In the genomic region with DNA sequence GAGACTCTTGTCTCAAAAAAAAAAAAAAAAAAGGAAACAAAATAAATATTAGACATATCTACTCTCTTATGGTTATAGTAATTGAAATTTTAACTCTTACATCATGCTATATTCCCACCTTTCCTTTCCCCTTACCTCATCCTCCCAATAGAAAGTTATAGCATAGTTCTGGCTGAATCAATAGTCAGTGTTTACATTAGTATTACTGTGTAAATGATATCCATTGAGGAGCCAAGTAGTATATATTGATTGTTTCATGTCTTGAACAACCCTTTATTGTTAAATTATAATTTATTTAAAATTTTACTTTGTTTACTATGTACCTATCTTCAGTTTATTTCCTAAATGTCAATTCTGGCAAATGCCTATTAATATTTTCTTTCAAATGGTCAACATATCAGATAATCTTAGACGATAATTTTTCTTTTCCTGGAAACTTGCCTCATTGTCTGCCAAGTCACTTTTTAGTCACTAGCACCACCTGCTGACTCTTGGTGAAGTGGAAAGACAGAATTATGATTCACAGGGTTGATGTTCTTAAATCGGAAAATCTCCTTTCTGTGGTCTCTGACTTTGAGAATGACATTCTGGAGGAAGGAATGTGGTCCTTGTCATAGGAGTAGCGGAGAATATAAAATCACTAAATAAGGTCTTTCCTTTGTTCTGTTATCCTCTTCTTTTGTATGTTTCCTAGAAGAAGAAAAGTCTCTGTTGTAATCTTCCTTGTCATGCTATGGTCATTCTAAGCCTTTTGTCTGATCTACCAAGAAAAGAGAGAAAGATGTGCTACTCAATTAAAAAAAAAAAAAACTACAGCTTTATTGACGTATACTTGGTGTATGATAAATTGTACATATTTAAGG, we compare ENCODE assay signal across 1 cellular context.
A peak's percentile ranks its signal among the peaks of the same experiment; 100 is the strongest.
TF ChIP-seq lines count a peak whose summit lies in the region.

No MANE protein-coding gene starts in this region.

TF ChIP-seq in K562, 482 proteins besides CTCF, POLR2A, EP300 and RAD21 (continued from another document and continues in another):
- TF ChIP-seq, protein P1, sequence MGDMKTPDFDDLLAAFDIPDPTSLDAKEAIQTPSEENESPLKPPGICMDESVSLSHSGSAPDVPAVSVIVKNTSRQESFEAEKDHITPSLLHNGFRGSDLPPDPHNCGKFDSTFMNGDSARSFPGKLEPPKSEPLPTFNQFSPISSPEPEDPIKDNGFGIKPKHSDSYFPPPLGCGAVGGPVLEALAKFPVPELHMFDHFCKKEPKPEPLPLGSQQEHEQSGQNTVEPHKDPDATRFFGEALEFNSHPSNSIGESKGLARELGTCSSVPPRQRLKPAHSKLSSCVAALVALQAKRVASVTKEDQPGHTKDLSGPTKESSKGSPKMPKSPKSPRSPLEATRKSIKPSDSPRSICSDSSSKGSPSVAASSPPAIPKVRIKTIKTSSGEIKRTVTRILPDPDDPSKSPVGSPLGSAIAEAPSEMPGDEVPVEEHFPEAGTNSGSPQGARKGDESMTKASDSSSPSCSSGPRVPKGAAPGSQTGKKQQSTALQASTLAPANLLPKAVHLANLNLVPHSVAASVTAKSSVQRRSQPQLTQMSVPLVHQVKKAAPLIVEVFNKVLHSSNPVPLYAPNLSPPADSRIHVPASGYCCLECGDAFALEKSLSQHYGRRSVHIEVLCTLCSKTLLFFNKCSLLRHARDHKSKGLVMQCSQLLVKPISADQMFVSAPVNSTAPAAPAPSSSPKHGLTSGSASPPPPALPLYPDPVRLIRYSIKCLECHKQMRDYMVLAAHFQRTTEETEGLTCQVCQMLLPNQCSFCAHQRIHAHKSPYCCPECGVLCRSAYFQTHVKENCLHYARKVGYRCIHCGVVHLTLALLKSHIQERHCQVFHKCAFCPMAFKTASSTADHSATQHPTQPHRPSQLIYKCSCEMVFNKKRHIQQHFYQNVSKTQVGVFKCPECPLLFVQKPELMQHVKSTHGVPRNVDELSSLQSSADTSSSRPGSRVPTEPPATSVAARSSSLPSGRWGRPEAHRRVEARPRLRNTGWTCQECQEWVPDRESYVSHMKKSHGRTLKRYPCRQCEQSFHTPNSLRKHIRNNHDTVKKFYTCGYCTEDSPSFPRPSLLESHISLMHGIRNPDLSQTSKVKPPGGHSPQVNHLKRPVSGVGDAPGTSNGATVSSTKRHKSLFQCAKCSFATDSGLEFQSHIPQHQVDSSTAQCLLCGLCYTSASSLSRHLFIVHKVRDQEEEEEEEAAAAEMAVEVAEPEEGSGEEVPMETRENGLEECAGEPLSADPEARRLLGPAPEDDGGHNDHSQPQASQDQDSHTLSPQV (IDR thresholded peaks at IDR 0.05) = peak; percentile 44; the same call in 1 of the 2 replicates
- peak; percentile 41; the same call in 1 of the 2 replicates for TF ChIP-seq MYC (IDR thresholded peaks at IDR 0.05; ENCODE audit: low read depth, low read length)
- TF ChIP-seq MYC (CRISPR knock-in tag; IDR thresholded peaks at IDR 0.05; ENCODE audit: borderline replicate concordance, low read depth) = no peak
- TF ChIP-seq, protein P2, sequence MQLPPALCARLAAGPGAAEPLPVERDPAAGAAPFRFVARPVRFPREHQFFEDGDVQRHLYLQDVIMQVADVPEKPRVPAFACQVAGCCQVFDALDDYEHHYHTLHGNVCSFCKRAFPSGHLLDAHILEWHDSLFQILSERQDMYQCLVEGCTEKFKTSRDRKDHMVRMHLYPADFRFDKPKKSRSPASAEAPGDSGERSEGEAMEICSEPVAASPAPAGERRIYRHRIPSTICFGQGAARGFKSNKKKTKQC (CRISPR knock-in tag; IDR thresholded peaks at IDR 0.05) = no peak
- no peak for TF ChIP-seq GABPB1 (CRISPR knock-in tag; IDR thresholded peaks at IDR 0.05)
- TF ChIP-seq SOX6 (IDR thresholded peaks at IDR 0.05) = peak; percentile 82
- TF ChIP-seq, protein P3, sequence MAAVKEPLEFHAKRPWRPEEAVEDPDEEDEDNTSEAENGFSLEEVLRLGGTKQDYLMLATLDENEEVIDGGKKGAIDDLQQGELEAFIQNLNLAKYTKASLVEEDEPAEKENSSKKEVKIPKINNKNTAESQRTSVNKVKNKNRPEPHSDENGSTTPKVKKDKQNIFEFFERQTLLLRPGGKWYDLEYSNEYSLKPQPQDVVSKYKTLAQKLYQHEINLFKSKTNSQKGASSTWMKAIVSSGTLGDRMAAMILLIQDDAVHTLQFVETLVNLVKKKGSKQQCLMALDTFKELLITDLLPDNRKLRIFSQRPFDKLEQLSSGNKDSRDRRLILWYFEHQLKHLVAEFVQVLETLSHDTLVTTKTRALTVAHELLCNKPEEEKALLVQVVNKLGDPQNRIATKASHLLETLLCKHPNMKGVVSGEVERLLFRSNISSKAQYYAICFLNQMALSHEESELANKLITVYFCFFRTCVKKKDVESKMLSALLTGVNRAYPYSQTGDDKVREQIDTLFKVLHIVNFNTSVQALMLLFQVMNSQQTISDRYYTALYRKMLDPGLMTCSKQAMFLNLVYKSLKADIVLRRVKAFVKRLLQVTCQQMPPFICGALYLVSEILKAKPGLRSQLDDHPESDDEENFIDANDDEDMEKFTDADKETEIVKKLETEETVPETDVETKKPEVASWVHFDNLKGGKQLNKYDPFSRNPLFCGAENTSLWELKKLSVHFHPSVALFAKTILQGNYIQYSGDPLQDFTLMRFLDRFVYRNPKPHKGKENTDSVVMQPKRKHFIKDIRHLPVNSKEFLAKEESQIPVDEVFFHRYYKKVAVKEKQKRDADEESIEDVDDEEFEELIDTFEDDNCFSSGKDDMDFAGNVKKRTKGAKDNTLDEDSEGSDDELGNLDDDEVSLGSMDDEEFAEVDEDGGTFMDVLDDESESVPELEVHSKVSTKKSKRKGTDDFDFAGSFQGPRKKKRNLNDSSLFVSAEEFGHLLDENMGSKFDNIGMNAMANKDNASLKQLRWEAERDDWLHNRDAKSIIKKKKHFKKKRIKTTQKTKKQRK (IDR thresholded peaks at IDR 0.05; ENCODE audit: borderline replicate concordance, low read depth, low read length) = no peak
- TF ChIP-seq ZNF644 (tag; IDR thresholded peaks at IDR 0.05; ENCODE audit: low read depth) = 0 out of 2 replicates have a peak, but pooled peaks have one; percentile 30
- TF ChIP-seq, protein P4, sequence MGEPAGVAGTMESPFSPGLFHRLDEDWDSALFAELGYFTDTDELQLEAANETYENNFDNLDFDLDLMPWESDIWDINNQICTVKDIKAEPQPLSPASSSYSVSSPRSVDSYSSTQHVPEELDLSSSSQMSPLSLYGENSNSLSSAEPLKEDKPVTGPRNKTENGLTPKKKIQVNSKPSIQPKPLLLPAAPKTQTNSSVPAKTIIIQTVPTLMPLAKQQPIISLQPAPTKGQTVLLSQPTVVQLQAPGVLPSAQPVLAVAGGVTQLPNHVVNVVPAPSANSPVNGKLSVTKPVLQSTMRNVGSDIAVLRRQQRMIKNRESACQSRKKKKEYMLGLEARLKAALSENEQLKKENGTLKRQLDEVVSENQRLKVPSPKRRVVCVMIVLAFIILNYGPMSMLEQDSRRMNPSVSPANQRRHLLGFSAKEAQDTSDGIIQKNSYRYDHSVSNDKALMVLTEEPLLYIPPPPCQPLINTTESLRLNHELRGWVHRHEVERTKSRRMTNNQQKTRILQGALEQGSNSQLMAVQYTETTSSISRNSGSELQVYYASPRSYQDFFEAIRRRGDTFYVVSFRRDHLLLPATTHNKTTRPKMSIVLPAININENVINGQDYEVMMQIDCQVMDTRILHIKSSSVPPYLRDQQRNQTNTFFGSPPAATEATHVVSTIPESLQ (CRISPR knock-in tag; IDR thresholded peaks at IDR 0.05) = no peak
- TF ChIP-seq, protein P5, sequence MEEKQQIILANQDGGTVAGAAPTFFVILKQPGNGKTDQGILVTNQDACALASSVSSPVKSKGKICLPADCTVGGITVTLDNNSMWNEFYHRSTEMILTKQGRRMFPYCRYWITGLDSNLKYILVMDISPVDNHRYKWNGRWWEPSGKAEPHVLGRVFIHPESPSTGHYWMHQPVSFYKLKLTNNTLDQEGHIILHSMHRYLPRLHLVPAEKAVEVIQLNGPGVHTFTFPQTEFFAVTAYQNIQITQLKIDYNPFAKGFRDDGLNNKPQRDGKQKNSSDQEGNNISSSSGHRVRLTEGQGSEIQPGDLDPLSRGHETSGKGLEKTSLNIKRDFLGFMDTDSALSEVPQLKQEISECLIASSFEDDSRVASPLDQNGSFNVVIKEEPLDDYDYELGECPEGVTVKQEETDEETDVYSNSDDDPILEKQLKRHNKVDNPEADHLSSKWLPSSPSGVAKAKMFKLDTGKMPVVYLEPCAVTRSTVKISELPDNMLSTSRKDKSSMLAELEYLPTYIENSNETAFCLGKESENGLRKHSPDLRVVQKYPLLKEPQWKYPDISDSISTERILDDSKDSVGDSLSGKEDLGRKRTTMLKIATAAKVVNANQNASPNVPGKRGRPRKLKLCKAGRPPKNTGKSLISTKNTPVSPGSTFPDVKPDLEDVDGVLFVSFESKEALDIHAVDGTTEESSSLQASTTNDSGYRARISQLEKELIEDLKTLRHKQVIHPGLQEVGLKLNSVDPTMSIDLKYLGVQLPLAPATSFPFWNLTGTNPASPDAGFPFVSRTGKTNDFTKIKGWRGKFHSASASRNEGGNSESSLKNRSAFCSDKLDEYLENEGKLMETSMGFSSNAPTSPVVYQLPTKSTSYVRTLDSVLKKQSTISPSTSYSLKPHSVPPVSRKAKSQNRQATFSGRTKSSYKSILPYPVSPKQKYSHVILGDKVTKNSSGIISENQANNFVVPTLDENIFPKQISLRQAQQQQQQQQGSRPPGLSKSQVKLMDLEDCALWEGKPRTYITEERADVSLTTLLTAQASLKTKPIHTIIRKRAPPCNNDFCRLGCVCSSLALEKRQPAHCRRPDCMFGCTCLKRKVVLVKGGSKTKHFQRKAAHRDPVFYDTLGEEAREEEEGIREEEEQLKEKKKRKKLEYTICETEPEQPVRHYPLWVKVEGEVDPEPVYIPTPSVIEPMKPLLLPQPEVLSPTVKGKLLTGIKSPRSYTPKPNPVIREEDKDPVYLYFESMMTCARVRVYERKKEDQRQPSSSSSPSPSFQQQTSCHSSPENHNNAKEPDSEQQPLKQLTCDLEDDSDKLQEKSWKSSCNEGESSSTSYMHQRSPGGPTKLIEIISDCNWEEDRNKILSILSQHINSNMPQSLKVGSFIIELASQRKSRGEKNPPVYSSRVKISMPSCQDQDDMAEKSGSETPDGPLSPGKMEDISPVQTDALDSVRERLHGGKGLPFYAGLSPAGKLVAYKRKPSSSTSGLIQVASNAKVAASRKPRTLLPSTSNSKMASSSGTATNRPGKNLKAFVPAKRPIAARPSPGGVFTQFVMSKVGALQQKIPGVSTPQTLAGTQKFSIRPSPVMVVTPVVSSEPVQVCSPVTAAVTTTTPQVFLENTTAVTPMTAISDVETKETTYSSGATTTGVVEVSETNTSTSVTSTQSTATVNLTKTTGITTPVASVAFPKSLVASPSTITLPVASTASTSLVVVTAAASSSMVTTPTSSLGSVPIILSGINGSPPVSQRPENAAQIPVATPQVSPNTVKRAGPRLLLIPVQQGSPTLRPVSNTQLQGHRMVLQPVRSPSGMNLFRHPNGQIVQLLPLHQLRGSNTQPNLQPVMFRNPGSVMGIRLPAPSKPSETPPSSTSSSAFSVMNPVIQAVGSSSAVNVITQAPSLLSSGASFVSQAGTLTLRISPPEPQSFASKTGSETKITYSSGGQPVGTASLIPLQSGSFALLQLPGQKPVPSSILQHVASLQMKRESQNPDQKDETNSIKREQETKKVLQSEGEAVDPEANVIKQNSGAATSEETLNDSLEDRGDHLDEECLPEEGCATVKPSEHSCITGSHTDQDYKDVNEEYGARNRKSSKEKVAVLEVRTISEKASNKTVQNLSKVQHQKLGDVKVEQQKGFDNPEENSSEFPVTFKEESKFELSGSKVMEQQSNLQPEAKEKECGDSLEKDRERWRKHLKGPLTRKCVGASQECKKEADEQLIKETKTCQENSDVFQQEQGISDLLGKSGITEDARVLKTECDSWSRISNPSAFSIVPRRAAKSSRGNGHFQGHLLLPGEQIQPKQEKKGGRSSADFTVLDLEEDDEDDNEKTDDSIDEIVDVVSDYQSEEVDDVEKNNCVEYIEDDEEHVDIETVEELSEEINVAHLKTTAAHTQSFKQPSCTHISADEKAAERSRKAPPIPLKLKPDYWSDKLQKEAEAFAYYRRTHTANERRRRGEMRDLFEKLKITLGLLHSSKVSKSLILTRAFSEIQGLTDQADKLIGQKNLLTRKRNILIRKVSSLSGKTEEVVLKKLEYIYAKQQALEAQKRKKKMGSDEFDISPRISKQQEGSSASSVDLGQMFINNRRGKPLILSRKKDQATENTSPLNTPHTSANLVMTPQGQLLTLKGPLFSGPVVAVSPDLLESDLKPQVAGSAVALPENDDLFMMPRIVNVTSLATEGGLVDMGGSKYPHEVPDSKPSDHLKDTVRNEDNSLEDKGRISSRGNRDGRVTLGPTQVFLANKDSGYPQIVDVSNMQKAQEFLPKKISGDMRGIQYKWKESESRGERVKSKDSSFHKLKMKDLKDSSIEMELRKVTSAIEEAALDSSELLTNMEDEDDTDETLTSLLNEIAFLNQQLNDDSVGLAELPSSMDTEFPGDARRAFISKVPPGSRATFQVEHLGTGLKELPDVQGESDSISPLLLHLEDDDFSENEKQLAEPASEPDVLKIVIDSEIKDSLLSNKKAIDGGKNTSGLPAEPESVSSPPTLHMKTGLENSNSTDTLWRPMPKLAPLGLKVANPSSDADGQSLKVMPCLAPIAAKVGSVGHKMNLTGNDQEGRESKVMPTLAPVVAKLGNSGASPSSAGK (IDR thresholded peaks at IDR 0.05) = no peak
- no peak for TF ChIP-seq HNRNPL (IDR thresholded peaks at IDR 0.05; ENCODE audit: low read depth, low read length)
- TF ChIP-seq ZNF3 (CRISPR knock-in tag; IDR thresholded peaks at IDR 0.05) = no peak
- no peak for TF ChIP-seq PHTF2 (CRISPR knock-in tag; IDR thresholded peaks at IDR 0.05)
- TF ChIP-seq HCFC1 (IDR thresholded peaks at IDR 0.05; ENCODE audit: low read depth, low read length) = no peak
- TF ChIP-seq ZBTB1 (CRISPR knock-in tag; IDR thresholded peaks at IDR 0.05; ENCODE audit: borderline replicate concordance, low read depth) = no peak
- TF ChIP-seq PYGO2 (tag; IDR thresholded peaks at IDR 0.05) = no peak
- TF ChIP-seq ELF1 (tag; IDR thresholded peaks at IDR 0.05) = no peak
- TF ChIP-seq, protein P6, sequence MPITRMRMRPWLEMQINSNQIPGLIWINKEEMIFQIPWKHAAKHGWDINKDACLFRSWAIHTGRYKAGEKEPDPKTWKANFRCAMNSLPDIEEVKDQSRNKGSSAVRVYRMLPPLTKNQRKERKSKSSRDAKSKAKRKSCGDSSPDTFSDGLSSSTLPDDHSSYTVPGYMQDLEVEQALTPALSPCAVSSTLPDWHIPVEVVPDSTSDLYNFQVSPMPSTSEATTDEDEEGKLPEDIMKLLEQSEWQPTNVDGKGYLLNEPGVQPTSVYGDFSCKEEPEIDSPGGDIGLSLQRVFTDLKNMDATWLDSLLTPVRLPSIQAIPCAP (CRISPR knock-in tag; IDR thresholded peaks at IDR 0.05; ENCODE audit: borderline replicate concordance) = no peak
- TF ChIP-seq HDAC6 (IDR thresholded peaks at IDR 0.05; ENCODE audit: low read depth, low read length) = no peak
- no peak for TF ChIP-seq ERF (CRISPR knock-in tag; IDR thresholded peaks at IDR 0.05)
- TF ChIP-seq TFAM (CRISPR knock-in tag; conservative IDR thresholded peaks at IDR 0.05) = no peak
- peak; percentile 22; the same call in 1 of the 2 replicates for TF ChIP-seq CTBP1 (IDR thresholded peaks at IDR 0.05; ENCODE audit: borderline replicate concordance)
- peak; percentile 68; the same call in 1 of the 2 replicates for TF ChIP-seq GATA2 (CRISPR knock-in tag; IDR thresholded peaks at IDR 0.05)
- peak; percentile 78; the same call in 1 of the 2 replicates for TF ChIP-seq GATAD2B (IDR thresholded peaks at IDR 0.05; ENCODE audit: borderline replicate concordance)
- TF ChIP-seq KDM5B (IDR thresholded peaks at IDR 0.05; ENCODE audit: insufficient replicate concordance, low read depth, low read length) = no peak
- 0 out of 2 replicates have a peak, but pooled peaks have one; percentile 11 for TF ChIP-seq JUN (IDR thresholded peaks at IDR 0.05; ENCODE audit: borderline replicate concordance, low read depth, low read length)
- no peak for TF ChIP-seq JUN (CRISPR knock-in tag; IDR thresholded peaks at IDR 0.05; ENCODE audit: borderline replicate concordance)
- no peak for TF ChIP-seq ZNF785 (CRISPR knock-in tag; IDR thresholded peaks at IDR 0.05)
- TF ChIP-seq ASH1L (IDR thresholded peaks at IDR 0.05; ENCODE audit: borderline replicate concordance, low read depth, partially characterized antibody) = no peak
- TF ChIP-seq MAFG (tag; conservative IDR thresholded peaks at IDR 0.05) = no peak
- TF ChIP-seq NCOA6 (IDR thresholded peaks at IDR 0.05) = no peak
- TF ChIP-seq ZNF766 (CRISPR knock-in tag; conservative IDR thresholded peaks at IDR 0.05) = no peak
